Comparison of ENCODE assay signal across 24 cellular contexts in the genomic region with DNA sequence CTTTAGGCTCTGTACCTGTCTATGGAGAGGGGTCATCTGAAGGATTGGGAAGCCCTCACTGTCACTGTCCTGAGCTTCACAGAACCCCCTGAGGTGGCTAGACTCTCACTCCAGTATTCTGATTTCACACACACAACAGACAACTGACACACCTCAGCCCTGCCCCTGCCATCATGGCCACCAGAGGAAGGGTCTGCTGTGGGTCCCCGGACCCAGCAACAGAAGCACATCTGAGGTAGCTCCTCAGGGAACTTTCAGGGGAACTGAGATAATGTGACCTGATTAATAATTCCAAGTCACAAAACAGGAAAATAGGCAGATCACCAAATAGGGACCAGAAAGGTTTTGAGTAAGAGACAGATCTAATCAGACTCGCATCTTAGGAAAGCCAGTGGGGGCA.
"Had no signal": no experiment of that assay in that cellular context is flagged by ENCODE, and none has a peak within 500 bp of the region (broad histone marks: within the 10 kb centered on the region; RNA-seq: fewer than 3 reads in every experiment).

No MANE protein-coding gene starts in this region.

- H3K27ac ChIP-seq: breast epithelium, colonic mucosa, esophagus muscularis mucosa, left ventricle myocardium inferior, tibial artery had no signal

- H3K27me3 ChIP-seq: breast epithelium, colonic mucosa, dorsolateral prefrontal cortex, esophagus muscularis mucosa, tibial artery had no signal

- H3K9me3 ChIP-seq: breast epithelium, colonic mucosa, esophagus muscularis mucosa, left ventricle myocardium inferior, tibial artery had no signal

- DNase-seq: activated B cell treated with CpG ODN at 0.5 μM for 24 hours; activated CD4-positive, alpha-beta T cell treated with anti-CD3 and anti-CD28 coated beads for 48 hours; activated CD8-positive, alpha-beta memory T cell treated with anti-CD3 and anti-CD28 coated beads, Interleukin-2, amount 50 U/mL, for 48 hours; activated gamma-delta T cell treated with Interleukin-2 at 50 U/mL for 16 hours; activated naive CD8-positive, alpha-beta T cell treated with anti-CD3 and anti-CD28 coated beads, Interleukin-2, amount 10 ng/mL, durations not matched to agents 7 days and 5 days; amniotic stem cell; colonic mucosa; dorsolateral prefrontal cortex; effector memory CD8-positive, alpha-beta T cell; hippocampal formation; kidney glomerular epithelial cell; left ventricle myocardium inferior; naive thymus-derived CD4-positive, alpha-beta T cell; retina; stimulated activated CD4-positive, alpha-beta T cell treated with anti-CD3 and anti-CD28 coated beads, Interleukin-2, amount 100 ng/mL, for 48 hours; stimulated activated CD8-positive, alpha-beta memory T cell treated with anti-CD3 and anti-CD28 coated beads, Interleukin-4, amount 100 ng/mL, for 48 hours; stimulated activated naive CD8-positive, alpha-beta T cell treated with anti-CD3 and anti-CD28 coated beads, Interleukin-15, Interleukin-2, amounts not matched to agents 100 U/mL and 50 U/mL, for 24 hours; tibial artery had no signal

- H3K4me3 ChIP-seq: breast epithelium, colonic mucosa, dorsolateral prefrontal cortex, esophagus muscularis mucosa, left ventricle myocardium inferior, tibial artery had no signal

- H3K4me1 Mint-ChIP-seq: activated B cell treated with CpG ODN at 0.5 μM for 24 hours; central memory CD8-positive, alpha-beta T cell had no signal

- ATAC-seq: effector memory CD8-positive, alpha-beta T cell; naive thymus-derived CD4-positive, alpha-beta T cell; stimulated activated naive CD8-positive, alpha-beta T cell treated with anti-CD3 and anti-CD28 coated beads, Interleukin-15, Interleukin-2, amounts not matched to agents 100 U/mL and 50 U/mL, for 24 hours had no signal

- H3K4me1 ChIP-seq: breast epithelium, colonic mucosa, esophagus muscularis mucosa, left ventricle myocardium inferior, tibial artery had no signal

- H3K9me3 Mint-ChIP-seq: activated B cell treated with CpG ODN at 0.5 μM for 24 hours; activated naive CD8-positive, alpha-beta T cell treated with anti-CD3 and anti-CD28 coated beads, Interleukin-2, amount 10 ng/mL, durations not matched to agents 7 days and 5 days; activated T-helper 1 cell treated with anti-CD3 and anti-CD28 coated beads, Interleukin-12 subunit alpha, Interleukin-12 subunit beta, Interleukin-2, Interleukin-4 antibody, amounts not matched to agents 30 ng/mL and 10 ng/mL and 1 ng/mL, durations not matched to agents 14 hours and 24 hours and 36 hours; central memory CD8-positive, alpha-beta T cell; effector memory CD8-positive, alpha-beta T cell; T-helper 1 cell treated with Interleukin-12 subunit alpha and Interleukin-12 subunit beta and Interleukin-4 antibody, amounts not matched to agents 30 μg/mL and 1 μg/mL, for 36 hours had no signal

- H3K4me3 Mint-ChIP-seq: activated B cell treated with CpG ODN at 0.5 μM for 24 hours; activated naive CD8-positive, alpha-beta T cell treated with anti-CD3 and anti-CD28 coated beads, Interleukin-2, amount 10 ng/mL, durations not matched to agents 7 days and 5 days; activated T-helper 1 cell treated with anti-CD3 and anti-CD28 coated beads, Interleukin-12 subunit alpha, Interleukin-12 subunit beta, Interleukin-2, Interleukin-4 antibody, amounts not matched to agents 30 ng/mL and 10 ng/mL and 1 ng/mL, durations not matched to agents 14 hours and 24 hours and 36 hours; central memory CD8-positive, alpha-beta T cell; effector memory CD8-positive, alpha-beta T cell; naive thymus-derived CD4-positive, alpha-beta T cell; T-helper 1 cell treated with Interleukin-12 subunit alpha and Interleukin-12 subunit beta and Interleukin-4 antibody, amounts not matched to agents 30 μg/mL and 1 μg/mL, for 36 hours had no signal

- H3K27me3 Mint-ChIP-seq: activated B cell treated with CpG ODN at 0.5 μM for 24 hours; activated naive CD8-positive, alpha-beta T cell treated with anti-CD3 and anti-CD28 coated beads, Interleukin-2, amount 10 ng/mL, durations not matched to agents 7 days and 5 days; central memory CD8-positive, alpha-beta T cell; effector memory CD8-positive, alpha-beta T cell; naive thymus-derived CD4-positive, alpha-beta T cell; progenitor cell of endocrine pancreas had no signal

- H3K27ac Mint-ChIP-seq: activated B cell treated with CpG ODN at 0.5 μM for 24 hours; activated naive CD8-positive, alpha-beta T cell treated with anti-CD3 and anti-CD28 coated beads, Interleukin-2, amount 10 ng/mL, durations not matched to agents 7 days and 5 days; activated T-helper 1 cell treated with anti-CD3 and anti-CD28 coated beads, Interleukin-12 subunit alpha, Interleukin-12 subunit beta, Interleukin-2, Interleukin-4 antibody, amounts not matched to agents 30 ng/mL and 10 ng/mL and 1 ng/mL, durations not matched to agents 14 hours and 24 hours and 36 hours; progenitor cell of endocrine pancreas; T-helper 1 cell treated with Interleukin-12 subunit alpha and Interleukin-12 subunit beta and Interleukin-4 antibody, amounts not matched to agents 30 μg/mL and 1 μg/mL, for 36 hours had no signal
